8 cellular contexts compared by ENCODE assay signal in the genomic region with DNA sequence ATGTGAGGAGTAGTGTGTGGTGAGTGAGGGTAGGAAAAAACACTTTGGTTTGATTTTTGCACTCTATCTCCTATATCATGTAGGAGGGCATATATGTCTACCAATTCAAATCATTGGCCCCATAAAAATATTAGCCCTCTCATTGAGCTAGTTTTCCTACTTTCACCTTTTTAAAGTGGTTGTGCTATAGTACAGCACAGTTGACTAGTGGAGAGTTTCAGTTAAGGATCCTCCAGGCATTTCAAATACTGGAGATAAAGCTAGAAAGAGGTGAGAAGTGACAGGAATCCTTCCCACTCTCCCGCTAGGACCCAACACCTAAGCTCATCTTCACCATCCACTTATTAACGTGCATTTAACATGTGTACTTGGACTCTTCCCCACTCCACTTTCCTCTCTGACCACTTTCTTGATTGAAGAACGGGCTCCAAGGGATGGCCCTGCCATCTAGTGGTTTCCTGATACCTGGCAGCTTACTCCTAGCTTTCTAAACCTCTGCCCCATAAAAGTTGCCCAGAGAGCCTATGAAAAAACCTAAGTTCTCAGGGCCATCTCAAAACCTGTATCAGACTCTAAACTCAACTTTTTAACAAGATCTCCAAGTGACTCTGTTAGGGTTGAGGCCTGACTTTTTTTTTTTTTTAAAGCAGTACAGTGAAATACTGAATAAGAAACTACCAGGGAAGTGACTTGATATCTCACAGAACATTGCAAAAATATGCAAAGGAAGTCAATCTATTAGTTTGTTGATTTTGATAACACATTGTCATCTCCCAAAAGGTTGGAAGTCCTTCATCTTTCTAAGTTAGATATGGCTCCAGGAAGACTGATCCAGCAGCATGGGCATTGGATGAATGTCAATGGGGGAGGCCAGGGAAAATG. TPM values are rescaled to one million over a fixed set of nuclear protein-coding genes. Genes with fewer than 3 reads are reported as not detected.
DNase-seq lines count a peak whose midpoint lies in the region; ATAC-seq and TF ChIP-seq lines count a peak whose summit lies in the region.

No MANE protein-coding gene starts in this region.

- intact Hi-C loops in A673 (cut with micrococcal nuclease; ENCODE audit: unreplicated experiment), result loop anchor here (2.0 to 10.0 kb wide), 4 partner anchors 122 to 744 kb away; no protein-coding TSS in a partner anchor

- no peaks in the 10 kb centered on the region for H3K27me3 ChIP-seq in A673 (replicated peaks; ENCODE audit: insufficient read depth, low read depth, low read length, poor library complexity)
- no peaks in the 10 kb centered on the region for H3K27me3 ChIP-seq in foreskin keratinocyte
- no peaks in the 10 kb centered on the region for H3K27me3 ChIP-seq in parathyroid adenoma (ENCODE audit: control insufficient read depth, insufficient read depth, low read length)

- no peak overlapping the region for H3K27ac ChIP-seq in A673 (ENCODE audit: low read depth, low read length, poor library complexity, severe bottlenecking)
- no peak overlapping the region for H3K27ac ChIP-seq in foreskin keratinocyte
- no peak overlapping the region for H3K27ac ChIP-seq in parathyroid adenoma

- BruUV-seq in A673 (replicated peaks; lab: Mats Ljungman, UMichigan), result no TSS peak

- H3K9ac ChIP-seq in parathyroid adenoma, result no peak overlapping the region

- H3K9me3 ChIP-seq in A673 (ENCODE audit: low read depth, low read length, poor library complexity, severe bottlenecking), result no peaks in the 10 kb centered on the region
- H3K9me3 ChIP-seq in parathyroid adenoma (ENCODE audit: control insufficient read depth, low read length), result no peaks in the 10 kb centered on the region

- TF ChIP-seq CTCF in A673 (conservative IDR thresholded peaks at IDR 0.05; ENCODE audit: low read depth, low read length), result peak; percentile 86
- peak; percentile 63 for TF ChIP-seq CTCF in GM10248 (IDR thresholded peaks at IDR 0.05; ENCODE audit: control extremely low read depth, extremely low read depth, low read depth, missing control alignments)
- peak; percentile 90 for TF ChIP-seq CTCF in foreskin keratinocyte (conservative IDR thresholded peaks at IDR 0.05)
- peak; percentile 80 for TF ChIP-seq CTCF in parathyroid adenoma (IDR thresholded peaks at IDR 0.05)

- no peaks in the 10 kb centered on the region for H3K36me3 ChIP-seq in A673 (ENCODE audit: insufficient read depth, low read length, poor library complexity, severe bottlenecking)
- no peaks in the 10 kb centered on the region for H3K36me3 ChIP-seq in parathyroid adenoma (ENCODE audit: control insufficient read depth, insufficient read depth, low read length)

- ATAC-seq in HG02588 (IDR thresholded peaks at IDR 0.05; ENCODE audit: unreplicated experiment), result peak; percentile 38
- peak; percentile 86 for ATAC-seq in foreskin keratinocyte

- CTCF ChIA-PET in A673 (lab: Charles Lee), result interaction anchor here (0.7 to 2.6 kb wide), 4 partner anchors 18 to 243 kb away, joined by 3 to 29 read pairs (median 8); a partner anchor contains a TSS
- CTCF ChIA-PET in GM10248 (lab: Yijun Ruan, JAX), result interaction anchor here (0.9 to 14.7 kb wide), 26 partner anchors 9 to 684 kb away, joined by 3 to 394 read pairs (median 5); a partner anchor contains a TSS

- H2AFZ ChIP-seq in parathyroid adenoma, result no peak overlapping the region

- H3K4me1 ChIP-seq in A673 (ENCODE audit: insufficient read depth, low read length, poor library complexity, severe bottlenecking), result no peaks in the 10 kb centered on the region
- H3K4me1 ChIP-seq in foreskin keratinocyte, result no peaks in the 10 kb centered on the region
- no peaks in the 10 kb centered on the region for H3K4me1 ChIP-seq in parathyroid adenoma

- H3K4me3 ChIP-seq in A673 (ENCODE audit: low read depth, low read length, poor library complexity, severe bottlenecking), result no peak overlapping the region
- H3K4me3 ChIP-seq in parathyroid adenoma (ENCODE audit: low read depth, low read length), result no peak overlapping the region

- POLR2A ChIA-PET in A673 (lab: Charles Lee; ENCODE audit: low non-redundant PET) (interaction anchor here (0.7 kb wide), 1 partner anchor 199 kb away, joined by 7 read pairs; no protein-coding TSS in a partner anchor), GM10248 (lab: Yijun Ruan, JAX) (no interaction called here)

- peak; percentile 66 for DNase-seq in A673 (ENCODE audit: low spot score)
- peak; percentile 53 for DNase-seq in GM10248 (ENCODE audit: extremely low spot score)
- peak; percentile 13 for DNase-seq in NCI-H2081 treated with DMSO at 0.1 percent for 48 hours (lab: John Stamatoyannopoulos, UW)
- peak; percentile 22 for DNase-seq in UCSD-AML1 (lab: John Stamatoyannopoulos, UW; ENCODE audit: unreplicated experiment)
- DNase-seq in foreskin keratinocyte, result peak in 1 of 2 donors; percentile 57
- no peak for DNase-seq in mesenteric fat pad (ENCODE audit: low spot score)

- no peak overlapping the region for H3K4me2 ChIP-seq in parathyroid adenoma (ENCODE audit: low read length)

- no peaks in the 10 kb centered on the region for H3K79me2 ChIP-seq in parathyroid adenoma

RNA-seq across cellular contexts. Expression of a gene that starts 17.9 kb away (rescaled TPM):
- total RNA-seq in A673 (2021) (not detected in 2 replicates), foreskin keratinocyte (0.20 and 0.74 TPM in 2 replicates), mesenteric fat pad (0.29 TPM)
- 0.26 and 0.54 TPM in 2 replicates for polyA plus RNA-seq in foreskin keratinocyte
